In genomic region chr4:7781361-7781760, GRCh38 we compare ENCODE assay signal across 12 cellular contexts.
A peak's percentile ranks its signal among the peaks of the same experiment; 100 is the strongest.
DNase-seq lines count a peak whose midpoint lies in the region; ATAC-seq and TF ChIP-seq lines count a peak whose summit lies in the region.
"Had no signal": no experiment of that assay in that cellular context is flagged by ENCODE, and none has a peak within 500 bp of the region (broad histone marks: within the 10 kb centered on the region; RNA-seq: fewer than 3 reads in every experiment).

No MANE protein-coding gene starts in this region.

- H3K4me3 ChIP-seq in right atrium auricular region (no peak overlapping the region), tibial artery (no peak overlapping the region)
- H3K4me3 ChIP-seq: dorsolateral prefrontal cortex, left lung had no signal

- peaks cover 2% of the 10 kb centered on the region for H3K36me3 Mint-ChIP-seq in activated naive CD4-positive, alpha-beta T cell treated with anti-CD3 and anti-CD28 coated beads, Interleukin-2, amount 50 U/mL, for 24 hours

- no peaks in the 10 kb centered on the region for H3K9me3 ChIP-seq in right atrium auricular region
- H3K9me3 ChIP-seq in tibial artery: no peaks in the 10 kb centered on the region
- H3K9me3 ChIP-seq: left lung had no signal

- H3K4me3 Mint-ChIP-seq in activated naive CD4-positive, alpha-beta T cell treated with anti-CD3 and anti-CD28 coated beads, Interleukin-2, amount 50 U/mL, for 24 hours: peak overlapping the region; percentile 45

- no peaks in the 10 kb centered on the region for H3K27me3 Mint-ChIP-seq in activated naive CD4-positive, alpha-beta T cell treated with anti-CD3 and anti-CD28 coated beads, Interleukin-2, amount 50 U/mL, for 24 hours

- no peaks in the 10 kb centered on the region for H3K9me3 Mint-ChIP-seq in activated naive CD4-positive, alpha-beta T cell treated with anti-CD3 and anti-CD28 coated beads, Interleukin-2, amount 50 U/mL, for 24 hours

- peaks cover 14% of the 10 kb centered on the region for H3K36me3 ChIP-seq in right atrium auricular region
- H3K36me3 ChIP-seq in tibial artery: peaks cover 19 to 42% (median 42%) of the 10 kb centered on the region in 3 donors

- peak overlapping the region; percentile 95 for H3K27ac Mint-ChIP-seq in activated naive CD4-positive, alpha-beta T cell treated with anti-CD3 and anti-CD28 coated beads, Interleukin-2, amount 50 U/mL, for 24 hours

- TF ChIP-seq CTCF in right atrium auricular region (IDR thresholded peaks at IDR 0.05) (no peak), tibial artery (IDR thresholded peaks at IDR 0.05) (no peak)

- DNase-seq in activated naive CD4-positive, alpha-beta T cell treated with Interleukin-2 at 50 U/mL for 16 hours: no peak
- DNase-seq in astrocyte of the hippocampus (ENCODE audit: low read depth, low spot score) (peak; percentile 28), right atrium auricular region (ENCODE audit: low spot score) (no peak), tibial artery (peak in 1 of 2 donors; percentile 44)
- DNase-seq in central memory CD4-positive, alpha-beta T cell: no peak
- DNase-seq: activated CD4-positive, CD25-positive, alpha-beta regulatory T cell; left lung; NCI-H82 had no signal

- intact Hi-C loops in tibial artery (cut with DNase I; ENCODE audit: low total_unique reads): no loop called here

- peaks cover 56% of the 10 kb centered on the region for H3K4me1 Mint-ChIP-seq in activated naive CD4-positive, alpha-beta T cell treated with anti-CD3 and anti-CD28 coated beads, Interleukin-2, amount 50 U/mL, for 24 hours

- peaks cover 0 to 51% of the 10 kb centered on the region in 2 donors for H3K4me1 ChIP-seq in right atrium auricular region
- peaks cover 0 to 28% (median 17%) of the 10 kb centered on the region in 4 donors for H3K4me1 ChIP-seq in tibial artery

- ATAC-seq in HG02642 (IDR thresholded peaks at IDR 0.05; ENCODE audit: poor library complexity, unreplicated experiment) (no peak), GM19467 (IDR thresholded peaks at IDR 0.05; ENCODE audit: unreplicated experiment) (no peak)
- ATAC-seq: left lung had no signal

- H3K27me3 ChIP-seq in right atrium auricular region (no peaks in the 10 kb centered on the region), tibial artery (no peaks in the 10 kb centered on the region)
- H3K27me3 ChIP-seq: dorsolateral prefrontal cortex, left lung had no signal

- H3K27ac ChIP-seq in right atrium auricular region: peak overlapping the region; percentile 57 to 80
- peak overlapping the region; percentile 60 to 74 for H3K27ac ChIP-seq in tibial artery
